In genomic region chr1:115052454-115053083, GRCh38 we compare ENCODE assay signal across 1 cellular context.
TF ChIP-seq lines count a peak whose summit lies in the region.

No MANE protein-coding gene starts in this region.

TF ChIP-seq in IMR-90, 13 proteins besides CTCF, POLR2A, EP300 and RAD21 (continued from another document):
- TF ChIP-seq SMC3 (IDR thresholded peaks at IDR 0.05; ENCODE audit: low read depth, low read length) (peak; percentile 51), NFE2L2 (IDR thresholded peaks at IDR 0.05; ENCODE audit: low read depth, low read length) (no peak)
